9 cellular contexts compared by ENCODE assay signal in genomic region chr13:52600666-52601065, GRCh38. TPM values are rescaled to one million over a fixed set of nuclear protein-coding genes. Genes with fewer than 3 reads are reported as not detected.
DNase-seq lines count a peak whose midpoint lies in the region; ATAC-seq and TF ChIP-seq lines count a peak whose summit lies in the region.
"Had no signal": no experiment of that assay in that cellular context is flagged by ENCODE, and none has a peak within 500 bp of the region (broad histone marks: within the 10 kb centered on the region; RNA-seq: fewer than 3 reads in every experiment).

No MANE protein-coding gene starts in this region.

- ATAC-seq in right cardiac atrium: no peak
- no peak for ATAC-seq in GM21529 (IDR thresholded peaks at IDR 0.05; ENCODE audit: unreplicated experiment)
- ATAC-seq in HG03095 (IDR thresholded peaks at IDR 0.05; ENCODE audit: unreplicated experiment): no peak

- peak overlapping the region; percentile 73 to 81 for H3K27ac ChIP-seq in right atrium auricular region
- no peak overlapping the region for H3K27ac ChIP-seq in right cardiac atrium (ENCODE audit: low read length)
- peak overlapping the region; percentile 74 to 94 for H3K27ac ChIP-seq in breast epithelium
- H3K27ac ChIP-seq in muscle layer of colon (ENCODE audit: low read depth, low read length): no peak overlapping the region

- intact Hi-C loops in right cardiac atrium (cut with DNase I): no loop called here
- intact Hi-C loops in breast epithelium (cut with DNase I; ENCODE audit: low total_unique reads): no loop called here
- intact Hi-C loops in posterior cingulate gyrus (cut with DNase I): no loop called here

- TF ChIP-seq POLR2A in breast epithelium (IDR thresholded peaks at IDR 0.05): no peak

- H3K4me1 ChIP-seq in right atrium auricular region (peaks cover 0 to 16% of the 10 kb centered on the region in 2 donors), right cardiac atrium (ENCODE audit: control insufficient read depth, insufficient read depth, low read length) (peaks cover 2% of the 10 kb centered on the region), breast epithelium (no peaks in the 10 kb centered on the region), muscle layer of colon (ENCODE audit: insufficient read depth, low read length) (peaks cover 8% of the 10 kb centered on the region)

- no peaks in the 10 kb centered on the region for H3K36me3 ChIP-seq in right atrium auricular region
- no peaks in the 10 kb centered on the region for H3K36me3 ChIP-seq in breast epithelium
- H3K36me3 ChIP-seq in muscle layer of colon (ENCODE audit: insufficient read depth, low read length): no peaks in the 10 kb centered on the region

- no peaks in the 10 kb centered on the region for H3K9me3 ChIP-seq in right atrium auricular region
- no peaks in the 10 kb centered on the region for H3K9me3 ChIP-seq in right cardiac atrium (ENCODE audit: control insufficient read depth, low read length)
- H3K9me3 ChIP-seq in breast epithelium: no peaks in the 10 kb centered on the region
- no peaks in the 10 kb centered on the region for H3K9me3 ChIP-seq in muscle layer of colon (ENCODE audit: low read length)

- DNase-seq in right atrium auricular region (ENCODE audit: low spot score) (no peak), right cardiac atrium (no peak), breast epithelium (ENCODE audit: low spot score in 2 of 2) (no peak), NCI-H82 treated with DMSO at 0.1 percent for 48 hours (lab: John Stamatoyannopoulos, UW; ENCODE audit: unreplicated experiment) (no peak), posterior cingulate gyrus (no peak)
- DNase-seq: RPMI8226 had no signal

- H3K9ac ChIP-seq in muscle layer of colon (ENCODE audit: low read length): no peak overlapping the region

- H3K27me3 ChIP-seq in right atrium auricular region: no peaks in the 10 kb centered on the region
- no peaks in the 10 kb centered on the region for H3K27me3 ChIP-seq in right cardiac atrium (ENCODE audit: control insufficient read depth, insufficient read depth)
- no peaks in the 10 kb centered on the region for H3K27me3 ChIP-seq in breast epithelium
- H3K27me3 ChIP-seq in muscle layer of colon (ENCODE audit: control insufficient read depth in 1 of 2, insufficient read depth in 2 of 2, low read length in 2 of 2): no peaks in the 10 kb centered on the region

- peak overlapping the region; percentile 58 for H3K4me3 ChIP-seq in right atrium auricular region
- H3K4me3 ChIP-seq in right cardiac atrium (ENCODE audit: low read length): no peak overlapping the region
- peak overlapping the region; percentile 59 to 86 (median 60) for H3K4me3 ChIP-seq in breast epithelium
- peak overlapping the region; percentile 49 to 72 for H3K4me3 ChIP-seq in muscle layer of colon (ENCODE audit: low read depth in 1 of 2, low read length in 2 of 2)

- 72% methylated on average over 3 of the region's 3 CpGs for WGBS in right cardiac atrium

- no peak for TF ChIP-seq CTCF in right atrium auricular region (IDR thresholded peaks at IDR 0.05)
- TF ChIP-seq CTCF in breast epithelium (IDR thresholded peaks at IDR 0.05): no peak

RNA-seq across cellular contexts. Expression of gene HNRNPA1L2, which starts 41.6 kb away (rescaled TPM):
- total RNA-seq in right atrium auricular region: 1 to 10 TPM; 1.8 to 2.2 TPM
- 1 to 10 TPM; 3.4 to 5.1 (median 4.7) TPM for total RNA-seq in right cardiac atrium
- polyA plus RNA-seq in right cardiac atrium: 6.3 TPM
- total RNA-seq in breast epithelium: 1 to 10 TPM; 2.4 to 5.7 (median 4.9) TPM

RNA-seq across cellular contexts. Expression of gene SUGT1, which starts 52.0 kb away (rescaled TPM):
- total RNA-seq in right atrium auricular region (10 to 100 TPM; 33.4 to 38.3 TPM), right cardiac atrium (10 to 100 TPM; 46.1 to 71.5 (median 56.8) TPM), breast epithelium (10 to 100 TPM; 24.6 to 40.8 (median 29.1) TPM)
- 54.5 TPM for polyA plus RNA-seq in right cardiac atrium

Comparison
In these comparisons a context has a peak if more than half of its experiments do, and no peak if none do; other contexts are left out.
1. H3K27ac ChIP-seq: peak in right atrium auricular region (2 of 2) and breast epithelium (2 of 2); none in right cardiac atrium (single experiment) and muscle layer of colon (single experiment).